ENCODE assay signal across 6 cellular contexts in the genomic region with DNA sequence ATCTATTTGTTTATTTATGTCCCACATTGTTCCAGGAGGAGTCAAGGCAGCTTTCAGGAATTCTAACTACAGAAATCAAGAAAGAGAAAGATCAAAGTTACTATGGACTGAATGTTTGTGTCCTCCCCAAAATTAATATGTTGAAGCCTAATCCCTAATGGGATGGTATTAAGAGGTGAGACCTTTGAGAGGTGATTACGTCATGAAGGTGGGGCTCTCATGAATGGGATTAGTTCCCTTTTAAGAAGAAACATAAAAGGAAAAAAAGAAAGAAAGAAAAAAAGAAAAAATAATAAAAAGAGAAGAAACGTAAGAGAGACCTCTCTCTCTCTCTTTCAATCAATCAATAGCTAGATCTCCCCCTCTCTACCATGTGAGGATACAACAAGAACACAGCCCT.
"Had no signal": no experiment of that assay in that cellular context is flagged by ENCODE, and none has a peak within 500 bp of the region (broad histone marks: within the 10 kb centered on the region; RNA-seq: fewer than 3 reads in every experiment).

No MANE protein-coding gene starts in this region.

- H3K27ac Mint-ChIP-seq: IgD-negative memory B cell had no signal

- FAIRE-seq: HTR-8/SVneo, K562 had no signal

- H3K36me3 Mint-ChIP-seq: IgD-negative memory B cell had no signal

- H3K27me3 Mint-ChIP-seq: IgD-negative memory B cell had no signal

- H3K4me3 ChIP-seq: K562 had no signal

- ATAC-seq: K562 had no signal

- DNase-seq: IMR-90, KBM-7 had no signal

- H3K27ac ChIP-seq: HL-60 had no signal

- H3K4me3 Mint-ChIP-seq: IgD-negative memory B cell had no signal
